Comparison of ENCODE assay signal across 18 cellular contexts in genomic region chr15:36924076-36924475, GRCh38.
"Had no signal": no experiment of that assay in that cellular context is flagged by ENCODE, and none has a peak within 500 bp of the region (broad histone marks: within the 10 kb centered on the region; RNA-seq: fewer than 3 reads in every experiment).

No MANE protein-coding gene starts in this region.

- H3K27ac ChIP-seq: left lung, right lobe of liver, skin epidermis, tibial artery had no signal

- ATAC-seq: activated T-cell treated with anti-CD3 and anti-CD28 coated beads, Interleukin-2, amount 50 U/mL, for 72 hours; esophagus mucosa; left lung; right lobe of liver had no signal

- FAIRE-seq: kidney had no signal

- H3K4me1 ChIP-seq: left lung, right lobe of liver, tibial artery had no signal

- DNase-seq: activated CD4-positive, alpha-beta memory T cell treated with anti-CD3 and anti-CD28 coated beads, Interleukin-2, amount 10 ng/mL, durations not matched to agents 7 days and 5 days; activated CD4-positive, alpha-beta T cell treated with anti-CD3 and anti-CD28 coated beads, Interleukin-2, amount 10 ng/mL, durations not matched to agents 24 days and 14 days; activated effector memory CD4-positive, alpha-beta T cell treated with Interleukin-2 at 50 U/mL for 16 hours; activated naive CD4-positive, alpha-beta T cell treated with anti-CD3 and anti-CD28 coated beads, Interleukin-2, amount 10 ng/mL, durations not matched to agents 7 days and 5 days; activated T-cell treated with anti-CD3 and anti-CD28 coated beads, Interleukin-2, amount 50 U/mL, for 72 hours; effector CD4-positive, alpha-beta T cell; foreskin melanocyte; left lung; mammary epithelial cell; posterior cingulate gyrus; right lobe of liver; stimulated activated CD4-positive, alpha-beta T cell treated with anti-CD3 and anti-CD28 coated beads, Interleukin-1b, Interleukin-23, amount 100 ng/mL, for 48 hours; tibial artery had no signal

- H3K9me3 Mint-ChIP-seq: activated naive CD4-positive, alpha-beta T cell treated with anti-CD3 and anti-CD28 coated beads, Interleukin-2, amount 10 ng/mL, durations not matched to agents 7 days and 5 days; activated T-cell treated with anti-CD3 and anti-CD28 coated beads, Interleukin-2, amount 50 U/mL, for 72 hours; dendritic cell treated with granulocyte-macrophage colony-stimulating factor and Interleukin-4, amounts not matched to agents 40 ng/mL and 50 ng/mL, for 4 days; stimulated activated naive CD8-positive, alpha-beta T cell treated with anti-CD3 and anti-CD28 coated beads, Interleukin-15, Interleukin-2, amounts not matched to agents 100 ng/mL and 50 ng/mL, for 24 hours had no signal

- H3K27me3 ChIP-seq: left lung, right lobe of liver, tibial artery had no signal

- H3K27me3 Mint-ChIP-seq: activated CD4-positive, alpha-beta memory T cell treated with anti-CD3 and anti-CD28 coated beads, Interleukin-2, amount 10 ng/mL, durations not matched to agents 7 days and 5 days; activated CD4-positive, alpha-beta T cell treated with anti-CD3 and anti-CD28 coated beads, Interleukin-2, amount 10 ng/mL, durations not matched to agents 24 days and 14 days; activated naive CD4-positive, alpha-beta T cell treated with anti-CD3 and anti-CD28 coated beads, Interleukin-2, amount 10 ng/mL, durations not matched to agents 7 days and 5 days; dendritic cell treated with granulocyte-macrophage colony-stimulating factor and Interleukin-4, amounts not matched to agents 40 ng/mL and 50 ng/mL, for 4 days had no signal

- H3K9me3 ChIP-seq: left lung, right lobe of liver, tibial artery had no signal

- H3K4me1 Mint-ChIP-seq: activated CD4-positive, alpha-beta memory T cell treated with anti-CD3 and anti-CD28 coated beads, Interleukin-2, amount 10 ng/mL, durations not matched to agents 7 days and 5 days; activated CD4-positive, alpha-beta T cell treated with anti-CD3 and anti-CD28 coated beads, Interleukin-2, amount 10 ng/mL, durations not matched to agents 24 days and 14 days; activated naive CD4-positive, alpha-beta T cell treated with anti-CD3 and anti-CD28 coated beads, Interleukin-2, amount 10 ng/mL, durations not matched to agents 7 days and 5 days had no signal

- H3K36me3 ChIP-seq: left lung, tibial artery had no signal

- H3K4me3 Mint-ChIP-seq: activated CD4-positive, alpha-beta memory T cell treated with anti-CD3 and anti-CD28 coated beads, Interleukin-2, amount 10 ng/mL, durations not matched to agents 7 days and 5 days; activated CD4-positive, alpha-beta T cell treated with anti-CD3 and anti-CD28 coated beads, Interleukin-2, amount 10 ng/mL, durations not matched to agents 24 days and 14 days; activated naive CD4-positive, alpha-beta T cell treated with anti-CD3 and anti-CD28 coated beads, Interleukin-2, amount 10 ng/mL, durations not matched to agents 7 days and 5 days; activated T-cell treated with anti-CD3 and anti-CD28 coated beads, Interleukin-2, amount 50 U/mL, for 72 hours; dendritic cell treated with granulocyte-macrophage colony-stimulating factor and Interleukin-4, amounts not matched to agents 40 ng/mL and 50 ng/mL, for 4 days; stimulated activated naive CD8-positive, alpha-beta T cell treated with anti-CD3 and anti-CD28 coated beads, Interleukin-15, Interleukin-2, amounts not matched to agents 100 ng/mL and 50 ng/mL, for 24 hours had no signal

- H3K4me3 ChIP-seq: left lung, right lobe of liver, skin epidermis, tibial artery had no signal

- H3K36me3 Mint-ChIP-seq: activated naive CD4-positive, alpha-beta T cell treated with anti-CD3 and anti-CD28 coated beads, Interleukin-2, amount 10 ng/mL, durations not matched to agents 7 days and 5 days had no signal

- H3K27ac Mint-ChIP-seq: activated CD4-positive, alpha-beta memory T cell treated with anti-CD3 and anti-CD28 coated beads, Interleukin-2, amount 10 ng/mL, durations not matched to agents 7 days and 5 days; activated CD4-positive, alpha-beta T cell treated with anti-CD3 and anti-CD28 coated beads, Interleukin-2, amount 10 ng/mL, durations not matched to agents 24 days and 14 days; activated naive CD4-positive, alpha-beta T cell treated with anti-CD3 and anti-CD28 coated beads, Interleukin-2, amount 10 ng/mL, durations not matched to agents 7 days and 5 days; activated T-cell treated with anti-CD3 and anti-CD28 coated beads, Interleukin-2, amount 50 U/mL, for 72 hours; dendritic cell treated with granulocyte-macrophage colony-stimulating factor and Interleukin-4, amounts not matched to agents 40 ng/mL and 50 ng/mL, for 4 days; stimulated activated naive CD8-positive, alpha-beta T cell treated with anti-CD3 and anti-CD28 coated beads, Interleukin-15, Interleukin-2, amounts not matched to agents 100 ng/mL and 50 ng/mL, for 24 hours had no signal
